In genomic region chr10:33804534-33804933, GRCh38 we compare ENCODE assay signal across 24 cellular contexts.
"Had no signal": no experiment of that assay in that cellular context is flagged by ENCODE, and none has a peak within 500 bp of the region (broad histone marks: within the 10 kb centered on the region; RNA-seq: fewer than 3 reads in every experiment).

No MANE protein-coding gene starts in this region.

- H3K36me3 Mint-ChIP-seq: memory B cell; naive thymus-derived CD4-positive, alpha-beta T cell; stimulated activated naive B cell treated with anti-CD40 and anti-IgM and Interleukin-4, amounts not matched to agents 10 μg/mL and 1 μg/mL and 100 μg/mL, for 72 hours had no signal

- H3K27me3 Mint-ChIP-seq: central memory CD8-positive, alpha-beta T cell; memory B cell; stimulated activated naive CD8-positive, alpha-beta T cell treated with anti-CD3 and anti-CD28 coated beads, Interleukin-15, Interleukin-2, amounts not matched to agents 100 ng/mL and 50 ng/mL, for 24 hours had no signal

- H3K9me3 ChIP-seq: colonic mucosa, gastrocnemius medialis, mucosa of descending colon, thoracic aorta, tibial nerve, upper lobe of left lung, vagina had no signal

- H3K4me1 ChIP-seq: colonic mucosa, tibial nerve, upper lobe of left lung had no signal

- H3K4me1 Mint-ChIP-seq: central memory CD8-positive, alpha-beta T cell; memory B cell; naive thymus-derived CD4-positive, alpha-beta T cell; stimulated activated naive B cell treated with anti-CD40 and anti-IgM and Interleukin-4, amounts not matched to agents 10 μg/mL and 1 μg/mL and 100 μg/mL, for 72 hours had no signal

- H3K27me3 ChIP-seq: cardiac muscle cell, colonic mucosa, gastrocnemius medialis, tibial nerve, upper lobe of left lung, vagina had no signal

- H3K4me3 ChIP-seq: cardiac muscle cell, colonic mucosa, gastrocnemius medialis, lung, mucosa of descending colon, thoracic aorta, tibial nerve, upper lobe of left lung, vagina had no signal

- H3K27ac ChIP-seq: cardiac muscle cell, colonic mucosa, thoracic aorta, tibial nerve, upper lobe of left lung, vagina had no signal

- DNase-seq: colonic mucosa; effector memory CD8-positive, alpha-beta T cell; foreskin fibroblast; gastrocnemius medialis; head of caudate nucleus; left cardiac atrium; naive thymus-derived CD4-positive, alpha-beta T cell; nephron progenitor cell; nucleus accumbens; posterior cingulate gyrus; stimulated activated CD4-positive, alpha-beta T cell treated with anti-CD3 and anti-CD28 coated beads, Interleukin-2, amount 100 ng/mL, for 24 hours; stimulated activated CD4-positive, alpha-beta T cell treated with anti-CD3 and anti-CD28 coated beads, Interleukin-4, amount 100 ng/mL, for 4 hours; stimulated activated naive B cell treated with anti-CD40 and anti-IgM and Interleukin-4, amounts not matched to agents 10 μg/mL and 1 μg/mL and 100 μg/mL, for 72 hours; upper lobe of left lung had no signal

- ATAC-seq: effector memory CD8-positive, alpha-beta T cell; gastrocnemius medialis; mucosa of descending colon; naive thymus-derived CD4-positive, alpha-beta T cell; sciatic nerve; stimulated activated naive B cell treated with anti-CD40 and anti-IgM and Interleukin-4, amounts not matched to agents 10 μg/mL and 1 μg/mL and 100 μg/mL, for 72 hours had no signal

- H3K36me3 ChIP-seq: cardiac muscle cell, colonic mucosa, gastrocnemius medialis, thoracic aorta, tibial nerve, upper lobe of left lung, vagina had no signal

- H3K27ac Mint-ChIP-seq: effector memory CD8-positive, alpha-beta T cell; memory B cell; naive thymus-derived CD4-positive, alpha-beta T cell; nephron progenitor cell; stimulated activated naive B cell treated with anti-CD40 and anti-IgM and Interleukin-4, amounts not matched to agents 10 μg/mL and 1 μg/mL and 100 μg/mL, for 72 hours; stimulated activated naive CD8-positive, alpha-beta T cell treated with anti-CD3 and anti-CD28 coated beads, Interleukin-15, Interleukin-2, amounts not matched to agents 100 ng/mL and 50 ng/mL, for 24 hours had no signal

- H3K9me3 Mint-ChIP-seq: central memory CD8-positive, alpha-beta T cell; effector memory CD8-positive, alpha-beta T cell; memory B cell; nephron progenitor cell; stimulated activated naive CD8-positive, alpha-beta T cell treated with anti-CD3 and anti-CD28 coated beads, Interleukin-15, Interleukin-2, amounts not matched to agents 100 ng/mL and 50 ng/mL, for 24 hours had no signal

- H3K4me3 Mint-ChIP-seq: central memory CD8-positive, alpha-beta T cell; effector memory CD8-positive, alpha-beta T cell; memory B cell; naive thymus-derived CD4-positive, alpha-beta T cell; nephron progenitor cell; stimulated activated naive B cell treated with anti-CD40 and anti-IgM and Interleukin-4, amounts not matched to agents 10 μg/mL and 1 μg/mL and 100 μg/mL, for 72 hours; stimulated activated naive CD8-positive, alpha-beta T cell treated with anti-CD3 and anti-CD28 coated beads, Interleukin-15, Interleukin-2, amounts not matched to agents 100 ng/mL and 50 ng/mL, for 24 hours had no signal
